In the genomic region with DNA sequence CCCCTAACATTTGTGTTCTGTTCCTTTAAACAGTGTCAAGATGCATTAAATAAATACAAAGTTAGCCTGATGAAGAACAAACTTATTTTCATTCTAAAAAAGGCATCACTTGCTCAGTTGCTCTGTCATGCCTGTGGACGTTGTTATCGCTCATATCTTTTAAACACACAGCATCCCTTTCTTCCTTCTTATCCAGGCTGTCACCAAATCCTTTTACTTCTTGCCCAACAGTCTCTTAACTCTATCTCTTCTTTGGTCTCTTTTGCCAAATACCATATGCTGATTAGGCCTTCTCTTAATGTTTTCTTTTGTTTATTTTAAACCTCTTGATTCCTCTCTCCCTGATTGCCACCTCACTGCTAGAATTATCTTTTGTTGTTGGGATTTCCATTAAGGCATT, we compare ENCODE assay signal across 21 cellular contexts. TPM values are rescaled to one million over a fixed set of nuclear protein-coding genes. Genes with fewer than 3 reads are reported as not detected.
"Had no signal": no experiment of that assay in that cellular context is flagged by ENCODE, and none has a peak within 500 bp of the region (broad histone marks: within the 10 kb centered on the region; RNA-seq: fewer than 3 reads in every experiment).

No MANE protein-coding gene starts in this region.

- H3K36me3 ChIP-seq: colonic mucosa, esophagus squamous epithelium, heart left ventricle, lower lobe of right lung, tibial artery, uterus had no signal

- H3K36me3 Mint-ChIP-seq: activated naive CD4-positive, alpha-beta T cell treated with anti-CD3 and anti-CD28 coated beads, Interleukin-2, amount 50 U/mL, for 72 hours; naive B cell; stimulated activated memory B cell treated with anti-CD40 and anti-IgM and Interleukin-4, amounts not matched to agents 10 μg/mL and 1 μg/mL and 100 μg/mL, for 72 hours had no signal

- H3K9me3 ChIP-seq: body of pancreas, colonic mucosa, esophagus squamous epithelium, heart left ventricle, lower lobe of right lung, tibial artery, uterus had no signal

- H3K4me3 Mint-ChIP-seq: activated CD4-positive, alpha-beta memory T cell treated with anti-CD3 and anti-CD28 coated beads, Interleukin-2, amount 10 ng/mL, durations not matched to agents 7 days and 5 days; activated CD4-positive, alpha-beta T cell treated with anti-CD3 and anti-CD28 coated beads for 36 hours; activated T-cell treated with anti-CD3 and anti-CD28 coated beads, Interleukin-2, amount 50 U/mL, for 24 hours; naive B cell; stimulated activated memory B cell treated with anti-CD40 and anti-IgM and Interleukin-4, amounts not matched to agents 10 μg/mL and 1 μg/mL and 100 μg/mL, for 72 hours had no signal

- H3K79me2 ChIP-seq: parathyroid adenoma had no signal

- H3K27ac Mint-ChIP-seq: activated CD4-positive, alpha-beta memory T cell treated with anti-CD3 and anti-CD28 coated beads, Interleukin-2, amount 10 ng/mL, durations not matched to agents 7 days and 5 days; activated CD4-positive, alpha-beta T cell treated with anti-CD3 and anti-CD28 coated beads for 36 hours; activated naive CD4-positive, alpha-beta T cell treated with anti-CD3 and anti-CD28 coated beads, Interleukin-2, amount 50 U/mL, for 72 hours; activated T-cell treated with anti-CD3 and anti-CD28 coated beads, Interleukin-2, amount 50 U/mL, for 24 hours; stimulated activated memory B cell treated with anti-CD40 and anti-IgM and Interleukin-4, amounts not matched to agents 10 μg/mL and 1 μg/mL and 100 μg/mL, for 72 hours had no signal

- H3K4me3 ChIP-seq: body of pancreas, colonic mucosa, esophagus squamous epithelium, heart left ventricle, lower lobe of right lung, tibial artery, uterus had no signal

- H3K9ac ChIP-seq: parathyroid adenoma had no signal

- H3K4me1 ChIP-seq: body of pancreas, colonic mucosa, esophagus squamous epithelium, heart left ventricle, lower lobe of right lung, parathyroid adenoma, tibial artery, uterus had no signal

- H3K27me3 Mint-ChIP-seq: activated CD4-positive, alpha-beta memory T cell treated with anti-CD3 and anti-CD28 coated beads, Interleukin-2, amount 10 ng/mL, durations not matched to agents 7 days and 5 days; activated CD4-positive, alpha-beta T cell treated with anti-CD3 and anti-CD28 coated beads for 36 hours; activated T-cell treated with anti-CD3 and anti-CD28 coated beads, Interleukin-2, amount 50 U/mL, for 24 hours; naive B cell; stimulated activated memory B cell treated with anti-CD40 and anti-IgM and Interleukin-4, amounts not matched to agents 10 μg/mL and 1 μg/mL and 100 μg/mL, for 72 hours had no signal

- H2AFZ ChIP-seq: parathyroid adenoma had no signal

- H3K4me1 Mint-ChIP-seq: activated CD4-positive, alpha-beta memory T cell treated with anti-CD3 and anti-CD28 coated beads, Interleukin-2, amount 10 ng/mL, durations not matched to agents 7 days and 5 days; activated CD4-positive, alpha-beta T cell treated with anti-CD3 and anti-CD28 coated beads for 36 hours; naive B cell; stimulated activated memory B cell treated with anti-CD40 and anti-IgM and Interleukin-4, amounts not matched to agents 10 μg/mL and 1 μg/mL and 100 μg/mL, for 72 hours had no signal

- H3K27me3 ChIP-seq: body of pancreas, colonic mucosa, esophagus squamous epithelium, heart left ventricle, tibial artery, uterus had no signal

- H3K9me3 Mint-ChIP-seq: activated CD4-positive, alpha-beta memory T cell treated with anti-CD3 and anti-CD28 coated beads, Interleukin-2, amount 10 ng/mL, durations not matched to agents 7 days and 5 days; activated T-cell treated with anti-CD3 and anti-CD28 coated beads, Interleukin-2, amount 50 U/mL, for 24 hours; naive B cell had no signal

- DNase-seq: activated CD4-positive, alpha-beta memory T cell treated with anti-CD3 and anti-CD28 coated beads, Interleukin-2, amount 10 ng/mL, durations not matched to agents 7 days and 5 days; activated CD4-positive, alpha-beta T cell treated with anti-CD3 and anti-CD28 coated beads for 36 hours; activated effector memory CD4-positive, alpha-beta T cell treated with Interleukin-2 at 50 U/mL for 16 hours; activated T-cell treated with anti-CD3 and anti-CD28 coated beads, Interleukin-2, amount 50 U/mL, for 24 hours; amniotic stem cell; body of pancreas; central memory CD4-positive, alpha-beta T cell; colonic mucosa; esophagus squamous epithelium; heart left ventricle; left colon; lower lobe of right lung; naive B cell; stimulated activated CD4-positive, alpha-beta T cell treated with anti-CD3 and anti-CD28 coated beads, Interleukin-2, amount 100 ng/mL, for 48 hours; tibial artery; uterus had no signal

- H3K27ac ChIP-seq: body of pancreas, colonic mucosa, esophagus squamous epithelium, heart left ventricle, lower lobe of right lung, parathyroid adenoma, tibial artery, uterus had no signal

- ATAC-seq: activated CD4-positive, alpha-beta T cell treated with anti-CD3 and anti-CD28 coated beads for 36 hours; activated naive CD4-positive, alpha-beta T cell treated with anti-CD3 and anti-CD28 coated beads, Interleukin-2, amount 50 U/mL, for 72 hours; body of pancreas; heart left ventricle; left colon; lower lobe of right lung; stimulated activated memory B cell treated with anti-CD40 and anti-IgM and Interleukin-4, amounts not matched to agents 10 μg/mL and 1 μg/mL and 100 μg/mL, for 72 hours had no signal

RNA-seq across cellular contexts. Expression of a gene that starts 43.9 kb away (rescaled TPM):
- total RNA-seq: activated CD4-positive, alpha-beta memory T cell treated with anti-CD3 and anti-CD28 coated beads, Interleukin-2, amount 10 ng/mL, durations not matched to agents 7 days and 5 days; activated CD4-positive, alpha-beta T cell treated with anti-CD3 and anti-CD28 coated beads for 36 hours; activated naive CD4-positive, alpha-beta T cell treated with anti-CD3 and anti-CD28 coated beads, Interleukin-2, amount 50 U/mL, for 72 hours; body of pancreas; mononuclear cell; T-helper 1 cell treated with Interleukin-12 subunit alpha and Interleukin-12 subunit beta and Interleukin-4 antibody, amounts not matched to agents 30 ng/mL and 1 ng/mL, for 36 hours had no signal
